In genomic region chr2:200454839-200455801, GRCh38 we compare ENCODE assay signal across 8 cellular contexts. TPM values are rescaled to one million over a fixed set of nuclear protein-coding genes. Genes with fewer than 3 reads are reported as not detected.
DNase-seq lines count a peak whose midpoint lies in the region; ATAC-seq and TF ChIP-seq lines count a peak whose summit lies in the region.

No MANE protein-coding gene starts in this region.

- H3K4me3 ChIP-seq in dorsolateral prefrontal cortex (no peak overlapping the region), sigmoid colon (no peak overlapping the region)

- in situ Hi-C loops in Caki2 (cut with HindIII; ENCODE audit: low pct_unique_long_range_greater_than_20kb, low sequenced_read_pairs): no loop called here

- no peak for TF ChIP-seq POLR2A in sigmoid colon (IDR thresholded peaks at IDR 0.05)

- TF ChIP-seq CTCF in dorsolateral prefrontal cortex (IDR thresholded peaks at IDR 0.05 in 54 of 56, conservative IDR thresholded peaks at IDR 0.05 in 2 of 56; ENCODE audit: low read depth in 1 of 56, partially characterized antibody in 56 of 56): no peak
- no peak for TF ChIP-seq CTCF in sigmoid colon (IDR thresholded peaks at IDR 0.05)

- H3K36me3 ChIP-seq in sigmoid colon: peaks cover 0 to 12% (median 2%) of the 10 kb centered on the region in 4 donors

- H3K9me3 ChIP-seq in sigmoid colon: no peaks in the 10 kb centered on the region

- H3K27ac ChIP-seq in dorsolateral prefrontal cortex: peak overlapping the region in 44 of 59 donors; percentile 10 to 89 (median 75)
- H3K27ac ChIP-seq in sigmoid colon: no peak overlapping the region

- intact Hi-C loops in dorsolateral prefrontal cortex (cut with DNase I): loop anchor here in 1 of 2 donors (5.0 to 10.0 kb wide), 2 partner anchors 60 to 148 kb away; partner anchors contain the start of gene SPATS2L
- intact Hi-C loops in sigmoid colon (cut with DNase I): no loop called here
- intact Hi-C loops in posterior cingulate gyrus (cut with DNase I): loop anchor here (5.0 kb wide), 1 partner anchor 73 kb away; no protein-coding TSS in a partner anchor

- no peak for TF ChIP-seq EP300 in sigmoid colon (IDR thresholded peaks at IDR 0.05)

- H3K27me3 ChIP-seq in dorsolateral prefrontal cortex (no peaks in the 10 kb centered on the region), sigmoid colon (no peaks in the 10 kb centered on the region)

- ATAC-seq in GM19463 (IDR thresholded peaks at IDR 0.05; ENCODE audit: unreplicated experiment) (peak; percentile 72), HG03432 (IDR thresholded peaks at IDR 0.05; ENCODE audit: unreplicated experiment) (peak; percentile 88)

- peaks cover 0 to 22% (median 10%) of the 10 kb centered on the region in 4 donors for H3K4me1 ChIP-seq in sigmoid colon

- DNase-seq in Caki2 (ENCODE audit: low read depth) (peak; percentile 70), dorsolateral prefrontal cortex (no peak), sigmoid colon (no peak), NCI-H1930 (lab: John Stamatoyannopoulos, UW) (no peak), posterior cingulate gyrus (no peak), superior temporal gyrus (ENCODE audit: extremely low spot score) (no peak)

- 87 to 93% methylated on average over 4 of the region's 4 CpGs for WGBS in sigmoid colon, 2 donors

RNA-seq across cellular contexts. Expression of gene KCTD18, which starts 54.7 kb away (rescaled TPM):
- total RNA-seq in Caki2 (2014; rRNA removed; shearing (Covaris generic); ENCODE audit: low replicate concordance): 26.4 and 27.8 TPM in 2 replicates
- total RNA-seq in dorsolateral prefrontal cortex: 10 to 100 TPM in 101 of 120 experiments, 1 to 10 TPM in 19; 8.4 to 19.0 (median 12.2) TPM
- 10 to 100 TPM; 18.1 to 33.9 (median 25.1) TPM for total RNA-seq in sigmoid colon
- 10 to 100 TPM; 10.5 to 12.6 (median 12.0) TPM for polyA plus RNA-seq in sigmoid colon

Comparison
In these comparisons a context has a peak if more than half of its experiments do, and no peak if none do; other contexts are left out.
1. H3K27ac ChIP-seq: peak in dorsolateral prefrontal cortex (44 of 59); none in sigmoid colon (0 of 4).